Comparison of ENCODE assay signal across 8 cellular contexts in the genomic region with DNA sequence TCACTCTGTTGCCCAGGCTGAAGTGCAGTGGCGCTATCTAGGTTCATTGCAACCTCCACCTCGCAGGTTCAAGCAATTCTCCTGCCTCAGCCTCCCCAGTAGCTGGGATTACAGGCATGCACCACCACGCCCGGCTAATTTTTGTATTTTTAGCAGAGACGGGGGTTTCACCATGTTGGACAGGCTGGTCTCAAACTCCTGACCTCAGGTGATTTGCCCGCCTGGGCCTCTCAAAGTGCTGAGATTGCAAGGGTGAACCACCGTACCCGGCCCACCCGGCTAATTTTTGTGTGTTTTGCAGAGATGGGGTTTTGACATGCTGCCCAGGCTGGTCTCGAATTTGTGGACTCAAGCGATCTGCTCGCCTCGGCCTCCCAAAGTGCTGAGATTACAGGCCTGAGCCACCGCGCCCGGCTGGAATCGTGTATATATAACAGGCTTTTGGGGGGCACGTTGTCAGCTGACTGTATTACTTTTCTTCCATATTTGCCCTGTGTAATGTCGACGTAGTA. TPM values are rescaled to one million over a fixed set of nuclear protein-coding genes. Genes with fewer than 3 reads are reported as not detected.
A peak's percentile ranks its signal among the peaks of the same experiment; 100 is the strongest.
DNase-seq lines count a peak whose midpoint lies in the region; ATAC-seq and TF ChIP-seq lines count a peak whose summit lies in the region.
"Not testable (repeated sequence)": the region's sequence is repeated elsewhere in the genome, so short reads cannot be mapped to it uniquely, and the experiment has no call there.

No MANE protein-coding gene starts in this region.

- in situ Hi-C loops in gastrocnemius medialis (cut with MboI; ENCODE audit: low sequenced_read_pairs in 4 of 4), result not testable (repeated sequence)

- H3K79me2 ChIP-seq in OCI-LY7 (ENCODE audit: insufficient read depth, low read depth, low read length), result peaks cover 42% of the 10 kb centered on the region

- H3K9me2 ChIP-seq in OCI-LY7 (ENCODE audit: insufficient read depth, low read length), result not testable (repeated sequence)

- H3K4me3 ChIP-seq in GM12864 (ENCODE audit: low read depth, low read length) (peak overlapping the region; percentile 92), OCI-LY7 (ENCODE audit: low read depth, low read length, poor library complexity, severe bottlenecking) (peak overlapping the region; percentile 98), heart left ventricle (peak overlapping the region; percentile 36 to 97 (median 84)), muscle layer of duodenum (ENCODE audit: low read depth in 1 of 2, low read length in 2 of 2) (peak overlapping the region in 1 of 2 donors; percentile 87), gastrocnemius medialis (peak overlapping the region; percentile 79 to 95 (median 90)), vagina (peak overlapping the region; percentile 63 to 97)

- not testable (repeated sequence) for ATAC-seq in activated CD8-positive, alpha-beta memory T cell treated with anti-CD3 and anti-CD28 coated beads, Interleukin-2, amount 10 ng/mL, durations not matched to agents 7 days and 5 days; heart left ventricle; gastrocnemius medialis

- H3K27ac ChIP-seq in OCI-LY7 (ENCODE audit: low read depth, low read length, poor library complexity, severe bottlenecking), result peak overlapping the region; percentile 94
- H3K27ac ChIP-seq in caudate nucleus (ENCODE audit: low read depth, low read length), result peak overlapping the region; percentile 99
- H3K27ac ChIP-seq in heart left ventricle, result peak overlapping the region; percentile 83 to 99 (median 96)
- peak overlapping the region; percentile 99 for H3K27ac ChIP-seq in muscle layer of duodenum (ENCODE audit: low read length)
- H3K27ac ChIP-seq in gastrocnemius medialis, result peak overlapping the region; percentile 95 to 97 (median 97)
- peak overlapping the region; percentile 99 for H3K27ac ChIP-seq in vagina

- peak overlapping the region; percentile 92 for H3K4me2 ChIP-seq in OCI-LY7 (ENCODE audit: low read length)

- H3K27ac Mint-ChIP-seq in activated CD8-positive, alpha-beta memory T cell treated with anti-CD3 and anti-CD28 coated beads, Interleukin-2, amount 10 ng/mL, durations not matched to agents 7 days and 5 days, result peak overlapping the region; percentile 100

- TF ChIP-seq POLR2A in heart left ventricle (IDR thresholded peaks at IDR 0.05); gastrocnemius medialis (IDR thresholded peaks at IDR 0.05); vagina (IDR thresholded peaks at IDR 0.05): not testable (repeated sequence)

- H3K27me3 Mint-ChIP-seq in activated CD8-positive, alpha-beta memory T cell treated with anti-CD3 and anti-CD28 coated beads, Interleukin-2, amount 10 ng/mL, durations not matched to agents 7 days and 5 days, result not testable (repeated sequence)

- H3K4me1 Mint-ChIP-seq in activated CD8-positive, alpha-beta memory T cell treated with anti-CD3 and anti-CD28 coated beads, Interleukin-2, amount 10 ng/mL, durations not matched to agents 7 days and 5 days, result peaks cover 30% of the 10 kb centered on the region

- H3K4me3 Mint-ChIP-seq in activated CD8-positive, alpha-beta memory T cell treated with anti-CD3 and anti-CD28 coated beads, Interleukin-2, amount 10 ng/mL, durations not matched to agents 7 days and 5 days, result peak overlapping the region; percentile 18

- peaks cover 34% of the 10 kb centered on the region for H3K36me3 ChIP-seq in OCI-LY7 (ENCODE audit: insufficient read depth, low read length)
- not testable (repeated sequence) for H3K36me3 ChIP-seq in heart left ventricle; muscle layer of duodenum (ENCODE audit: control insufficient read depth in 1 of 2, insufficient read depth in 2 of 2, low read length in 2 of 2); gastrocnemius medialis; vagina

- H2AFZ ChIP-seq in OCI-LY7 (ENCODE audit: low read length), result peak overlapping the region; percentile 95

- H3K9me3 Mint-ChIP-seq in activated CD8-positive, alpha-beta memory T cell treated with anti-CD3 and anti-CD28 coated beads, Interleukin-2, amount 10 ng/mL, durations not matched to agents 7 days and 5 days (ENCODE audit: low read depth), result not testable (repeated sequence)

- H3K4me1 ChIP-seq in OCI-LY7 (ENCODE audit: insufficient read depth, low read length, poor library complexity, severe bottlenecking) (peaks cover 39% of the 10 kb centered on the region), heart left ventricle (peaks cover 0 to 34% (median 28%) of the 10 kb centered on the region in 12 donors), muscle layer of duodenum (ENCODE audit: control insufficient read depth in 1 of 2, insufficient read depth in 2 of 2, low read length in 2 of 2) (peaks cover 3 to 24% of the 10 kb centered on the region in 2 donors), gastrocnemius medialis (peaks cover 31% of the 10 kb centered on the region in 2 donors), vagina (peaks cover 38% of the 10 kb centered on the region)

- intact Hi-C loops in OCI-LY7 (cut with micrococcal nuclease; ENCODE audit: unreplicated experiment) (loop anchor here (1.0 to 10.0 kb wide), 3 partner anchors 58 to 348 kb away; a partner anchor contains a TSS), heart left ventricle (cut with DNase I) (loop anchor here in 2 of 10 donors (2.0 to 10.0 kb wide), 3 partner anchors 148 to 238 kb away; a partner anchor contains a TSS), gastrocnemius medialis (cut with DNase I; ENCODE audit: low total_unique reads) (loop anchor here (2.0 to 10.0 kb wide), 4 partner anchors 60 to 348 kb away; a partner anchor contains a TSS)
- intact Hi-C loops in vagina (cut with DNase I), result not testable (repeated sequence)

- H3K36me3 Mint-ChIP-seq in activated CD8-positive, alpha-beta memory T cell treated with anti-CD3 and anti-CD28 coated beads, Interleukin-2, amount 10 ng/mL, durations not matched to agents 7 days and 5 days, result peaks cover 18% of the 10 kb centered on the region

- not testable (repeated sequence) for H3K9me3 ChIP-seq in OCI-LY7 (ENCODE audit: low read length); heart left ventricle; muscle layer of duodenum (ENCODE audit: control insufficient read depth in 1 of 2, low read length in 2 of 2); gastrocnemius medialis; vagina

- TF ChIP-seq CTCF in GM12864 (IDR thresholded peaks at IDR 0.05; ENCODE audit: low read depth, low read length, missing control alignments); OCI-LY7 (conservative IDR thresholded peaks at IDR 0.05; ENCODE audit: low read length); heart left ventricle (IDR thresholded peaks at IDR 0.05); gastrocnemius medialis (IDR thresholded peaks at IDR 0.05 in 4 of 5, conservative IDR thresholded peaks at IDR 0.05 in 1 of 5); vagina (IDR thresholded peaks at IDR 0.05): not testable (repeated sequence)

- WGBS in heart left ventricle, 4 donors, result 94 to 96% (median 95%) methylated on average over 20 of the region's 20 CpGs

- CTCF ChIA-PET in OCI-LY7 (lab: Charles Lee; ENCODE audit: unreplicated experiment), result not testable (repeated sequence)
- CTCF ChIA-PET in activated CD8-positive, alpha-beta memory T cell treated with anti-CD3 and anti-CD28 coated beads, Interleukin-2, amount 10 ng/mL, durations not matched to agents 7 days and 5 days (lab: Charles Lee), result interaction anchor here (0.9 to 2.4 kb wide), 5 partner anchors 14 to 260 kb away, joined by 3 to 12 read pairs (median 3); no protein-coding TSS in a partner anchor

- DNase-seq in GM12864 (ENCODE audit: low read depth); OCI-LY7 (ENCODE audit: low spot score); activated CD8-positive, alpha-beta memory T cell treated with anti-CD3 and anti-CD28 coated beads, Interleukin-2, amount 10 ng/mL, durations not matched to agents 7 days and 5 days; gastrocnemius medialis: not testable (repeated sequence)
- peak in 1 of 61 donors; percentile 5 for DNase-seq in caudate nucleus (lab: John Stamatoyannopoulos, UW)
- DNase-seq in heart left ventricle, result peak in 1 of 5 donors; percentile 31
- DNase-seq in vagina (ENCODE audit: extremely low spot score in 2 of 2), result peak in 1 of 2 donors; percentile 90

- H4K20me1 ChIP-seq in OCI-LY7 (ENCODE audit: insufficient read depth, low read length), result peaks cover 32% of the 10 kb centered on the region

- POLR2A ChIA-PET in OCI-LY7 (lab: Charles Lee), result interaction anchor here (0.6 to 0.7 kb wide), 3 partner anchors 99 to 1589 kb away, joined by 3 read pairs; no protein-coding TSS in a partner anchor

- H3K27me3 ChIP-seq in heart left ventricle; muscle layer of duodenum (ENCODE audit: low read depth, low read length); gastrocnemius medialis; vagina: not testable (repeated sequence)

- not testable (repeated sequence) for BruUV-seq in OCI-LY7 (replicated peaks; lab: Mats Ljungman, UMichigan)

RNA-seq across cellular contexts. Expression of a gene that starts 0.8 kb away (rescaled TPM):
- 41.4 and 44.9 TPM in 2 replicates for total RNA-seq in OCI-LY7 (2014; rRNA removed; shearing (Covaris generic))
- total RNA-seq in OCI-LY7 (2022) (129 TPM in 2 replicates), heart left ventricle (10 to 100 TPM; 13.2 to 55.7 (median 30.6) TPM), gastrocnemius medialis (1 to 10 TPM; 4.8 to 6.4 (median 5.7) TPM), vagina (71.7 TPM)
- 100 to 1,000 TPM; 108 to 113 TPM for total RNA-seq in activated CD8-positive, alpha-beta memory T cell treated with anti-CD3 and anti-CD28 coated beads, Interleukin-2, amount 10 ng/mL, durations not matched to agents 7 days and 5 days
- polyA plus RNA-seq in heart left ventricle, result 10 to 100 TPM; 32.5 to 37.6 TPM
